ENCODE assay signal across 17 cellular contexts in genomic region chr20:16531485-16531884, GRCh38. TPM values are rescaled to one million over a fixed set of nuclear protein-coding genes. Genes with fewer than 3 reads are reported as not detected.
DNase-seq lines count a peak whose midpoint lies in the region; ATAC-seq, FAIRE-seq and TF ChIP-seq lines count a peak whose summit lies in the region.
"Had no signal": no experiment of that assay in that cellular context is flagged by ENCODE, and none has a peak within 500 bp of the region (broad histone marks: within the 10 kb centered on the region; RNA-seq: fewer than 3 reads in every experiment).

No MANE protein-coding gene starts in this region.

- no peaks in the 10 kb centered on the region for H3K36me3 ChIP-seq in HepG2 (replicated peaks in 1 of 2; ENCODE audit: control insufficient read depth in 1 of 2, insufficient read depth in 2 of 2, low read length in 2 of 2)
- H3K36me3 ChIP-seq in right lobe of liver: no peaks in the 10 kb centered on the region
- no peaks in the 10 kb centered on the region; the same call in 1 of the 2 replicates for H3K36me3 ChIP-seq in PC-9 (ENCODE audit: low read depth)
- no peaks in the 10 kb centered on the region for H3K36me3 ChIP-seq in endodermal cell (ENCODE audit: control insufficient read depth, insufficient read depth, low read length)
- no peaks in the 10 kb centered on the region for H3K36me3 ChIP-seq in mucosa of descending colon (ENCODE audit: low read depth)

- CTCF ChIA-PET in HepG2 (lab: Yijun Ruan, JAX; ENCODE audit: low intra/inter-chr PET ratio, low total read pairs): no interaction called here
- CTCF ChIA-PET in PC-9 (lab: Charles Lee): no interaction called here

- no peaks in the 10 kb centered on the region for H3K9me2 ChIP-seq in PC-9 (ENCODE audit: insufficient read depth)

- intact Hi-C loops in HepG2 (cut with micrococcal nuclease; ENCODE audit: unreplicated experiment): no loop called here
- intact Hi-C loops in right lobe of liver (cut with DNase I): no loop called here
- intact Hi-C loops in PC-9 (cut with micrococcal nuclease; ENCODE audit: unreplicated experiment): no loop called here
- intact Hi-C loops in mucosa of descending colon (cut with DNase I, micrococcal nuclease): no loop called here

- H3K4me3 ChIP-seq in HepG2 (replicated peaks in 1 of 3; ENCODE audit: insufficient read depth in 1 of 3, low read depth in 2 of 3, low read length in 3 of 3) (no peak overlapping the region), right lobe of liver (no peak overlapping the region), PC-9 (no peak overlapping the region), endodermal cell (ENCODE audit: low read length) (no peak overlapping the region), mucosa of descending colon (no peak overlapping the region)
- H3K4me3 ChIP-seq: GM12878 had no signal

- no peak overlapping the region for H3K4me2 ChIP-seq in HepG2 (ENCODE audit: low read depth, low read length)
- no peak overlapping the region for H3K4me2 ChIP-seq in PC-9

- H3K9ac ChIP-seq in HepG2 (ENCODE audit: insufficient read depth, low read depth, low read length) (no peak overlapping the region), endodermal cell (ENCODE audit: extremely low read depth, low read length, poor library complexity, severe bottlenecking) (no peak overlapping the region)

- H3K4me1 ChIP-seq in HepG2 (ENCODE audit: insufficient read depth, low read length): peaks cover 20% of the 10 kb centered on the region
- peaks cover 0 to 8% (median 0%) of the 10 kb centered on the region in 4 donors for H3K4me1 ChIP-seq in right lobe of liver
- peaks cover 36% of the 10 kb centered on the region for H3K4me1 ChIP-seq in PC-9 (replicated peaks; ENCODE audit: insufficient read depth)
- H3K4me1 ChIP-seq in endodermal cell (ENCODE audit: control insufficient read depth, insufficient read depth, low read length): peaks cover 2% of the 10 kb centered on the region
- H3K4me1 ChIP-seq in mucosa of descending colon (ENCODE audit: low read depth): peaks cover 32% of the 10 kb centered on the region

- H3K27ac Mint-ChIP-seq in endodermal cell: peak overlapping the region; percentile 24
- H3K27ac Mint-ChIP-seq: B cell; CD4-positive, alpha-beta T cell had no signal

- H3K9me3 ChIP-seq in HepG2 (ENCODE audit: low read length): no peaks in the 10 kb centered on the region
- H3K9me3 ChIP-seq in right lobe of liver: no peaks in the 10 kb centered on the region
- H3K9me3 ChIP-seq in PC-9 (ENCODE audit: insufficient read depth, low read depth): 0 out of 2 replicates have a peak, but pooled peaks cover 7% of the 10 kb centered on the region
- no peaks in the 10 kb centered on the region for H3K9me3 ChIP-seq in endodermal cell (ENCODE audit: control insufficient read depth, low read length)
- H3K9me3 ChIP-seq in mucosa of descending colon: no peaks in the 10 kb centered on the region

- H3K9me3 Mint-ChIP-seq in endodermal cell: no peaks in the 10 kb centered on the region

- no peak for ATAC-seq in HepG2
- no peak for ATAC-seq in right lobe of liver
- no peak for ATAC-seq in mucosa of descending colon
- ATAC-seq: GM12878 had no signal

- H3K79me2 ChIP-seq in HepG2 (ENCODE audit: insufficient read depth, low read length) (no peaks in the 10 kb centered on the region), PC-9 (ENCODE audit: low read depth) (peaks cover 5% of the 10 kb centered on the region; the same call in 1 of the 2 replicates)

- peaks cover 24% of the 10 kb centered on the region for H3K4me1 Mint-ChIP-seq in endodermal cell

- no peak overlapping the region for H3K4me3 Mint-ChIP-seq in endodermal cell
- H3K4me3 Mint-ChIP-seq: B cell; CD4-positive, alpha-beta T cell had no signal

- H3K36me3 Mint-ChIP-seq in endodermal cell (ENCODE audit: low read depth): peaks cover 10% of the 10 kb centered on the region

- H3K27me3 ChIP-seq in HepG2 (ENCODE audit: control insufficient read depth in 1 of 2, insufficient read depth in 2 of 2, low read length in 2 of 2) (no peaks in the 10 kb centered on the region), right lobe of liver (no peaks in the 10 kb centered on the region), PC-9 (ENCODE audit: insufficient read depth, low read depth) (no peaks in the 10 kb centered on the region), endodermal cell (ENCODE audit: control insufficient read depth, insufficient read depth, low read length, poor library complexity, severe bottlenecking) (no peaks in the 10 kb centered on the region)

- FAIRE-seq in HepG2 (lab: Jason Lieb, UNC): no peak
- FAIRE-seq: GM12878, GM18507, H54 had no signal

- no peak for TF ChIP-seq CTCF in HepG2 (CRISPR knock-in tag; IDR thresholded peaks at IDR 0.05)
- no peak for TF ChIP-seq CTCF in right lobe of liver (IDR thresholded peaks at IDR 0.05)
- TF ChIP-seq CTCF in PC-9 (conservative IDR thresholded peaks at IDR 0.05): no peak
- TF ChIP-seq CTCF in endodermal cell (conservative IDR thresholded peaks at IDR 0.05): no peak
- TF ChIP-seq CTCF in mucosa of descending colon (IDR thresholded peaks at IDR 0.05): no peak

- WGBS in HepG2 (ENCODE audit: low lambda C conversion rate): 95% methylated on average over 8 of the region's 8 CpGs
- 95% methylated on average over 8 of the region's 8 CpGs for WGBS in right lobe of liver (ENCODE audit: insufficient coverage, low coverage, low lambda C conversion rate, missing lambda C conversion rate)
- WGBS in endodermal cell (ENCODE audit: insufficient coverage in 1 of 2, insufficient read length in 1 of 2), 2 experiments: 93 to 94% methylated on average over 5 to 8 of the region's 8 CpGs

- TF ChIP-seq EP300 in HepG2 (IDR thresholded peaks at IDR 0.05; ENCODE audit: low read depth in 2 of 2, low read length in 2 of 2) (no peak), HepG2 (CRISPR knock-in tag; IDR thresholded peaks at IDR 0.05; ENCODE audit: borderline replicate concordance) (no peak)

- DNase-seq in HepG2 (ENCODE audit: low spot score) (no peak), right lobe of liver (no peak), PC-9 (no peak), endodermal cell (no peak), SW480 (ENCODE audit: low spot score) (no peak), mucosa of descending colon (no peak), GM19238 (ENCODE audit: insufficient read length, low spot score) (no peak)
- DNase-seq: 8988T; ACHN; C1 segment of cervical spinal cord; Calu3; CD4-positive, alpha-beta T cell; DMS 273 treated with DMSO at 0.1 percent for 48 hours had no signal

- H3K27ac ChIP-seq in HepG2 (ENCODE audit: extremely low read length, insufficient read depth, low read length): no peak overlapping the region
- no peak overlapping the region for H3K27ac ChIP-seq in right lobe of liver
- peak overlapping the region; percentile 88; the same call in 1 of the 2 replicates for H3K27ac ChIP-seq in PC-9
- no peak overlapping the region for H3K27ac ChIP-seq in endodermal cell (ENCODE audit: low read depth, low read length)

- no peak overlapping the region for H2AFZ ChIP-seq in HepG2 (ENCODE audit: low read length)
- no peak overlapping the region for H2AFZ ChIP-seq in PC-9

- BruUV-seq in HepG2 (replicated peaks; lab: Mats Ljungman, UMichigan) (no TSS peak), PC-9 (replicated peaks; lab: Mats Ljungman, UMichigan) (no TSS peak)

- in situ Hi-C loops in HepG2 (cut with HindIII; ENCODE audit: extremely low pct_ligation_motif_present, low pct_unique_long_range_greater_than_20kb): no loop called here

- no peak for TF ChIP-seq RAD21 in HepG2 (CRISPR knock-in tag; IDR thresholded peaks at IDR 0.05)

- H3F3A ChIP-seq in PC-9 (ENCODE audit: insufficient read depth, low read depth): peaks cover 12% of the 10 kb centered on the region; the same call in 1 of the 2 replicates

- TF ChIP-seq POLR2A in HepG2 (IDR thresholded peaks at IDR 0.05; ENCODE audit: insufficient read depth in 1 of 2, low read depth in 2 of 2, low read length in 2 of 2): no peak
- TF ChIP-seq POLR2A in right lobe of liver (IDR thresholded peaks at IDR 0.05): no peak

- POLR2A ChIA-PET in HepG2 (lab: Yijun Ruan, JAX) (no interaction called here), PC-9 (lab: Charles Lee; ENCODE audit: unreplicated experiment) (no interaction called here)

- no peaks in the 10 kb centered on the region for H3K27me3 Mint-ChIP-seq in endodermal cell (ENCODE audit: insufficient read depth)
- H3K27me3 Mint-ChIP-seq: B cell; CD4-positive, alpha-beta T cell had no signal

- H4K20me1 ChIP-seq in HepG2 (ENCODE audit: insufficient read depth, low read length) (no peaks in the 10 kb centered on the region), PC-9 (ENCODE audit: insufficient read depth) (no peaks in the 10 kb centered on the region)

TF ChIP-seq in HepG2, 621 proteins besides CTCF, POLR2A, EP300 and RAD21 (continues in another document):
- peak; percentile 94 for TF ChIP-seq NFE2L2 (IDR thresholded peaks at IDR 0.05; ENCODE audit: low read length)
- TF ChIP-seq MAFK (conservative IDR thresholded peaks at IDR 0.05 in 1 of 2, IDR thresholded peaks at IDR 0.05 in 1 of 2; ENCODE audit: low read length in 2 of 2): peak; percentile 73 to 78

RNA-seq across cellular contexts. Expression of gene KIF16B, which starts 41.8 kb away (rescaled TPM):
- total RNA-seq in HepG2 (2016; rRNA removed; fragmentation: Illumina TruSeq; extraction: Trizol) (18.0 and 23.3 TPM in 2 replicates), right lobe of liver (10 to 100 TPM in 5 of 6 experiments, 1 to 10 TPM in 1; 8.4 to 15.9 (median 11.7) TPM), PC-9 (2021) (15.1 and 17.6 TPM in 2 replicates), endodermal cell (10 to 100 TPM; 17.3 to 18.8 TPM), mucosa of descending colon (10 to 100 TPM; 48.5 to 81.7 (median 65.1) TPM)
- total RNA-seq in HepG2 (2016; cell fraction: cytosol; rRNA removed; fragmentation: Illumina TruSeq; extraction: Trizol; ENCODE audit: low read depth): 9.2 and 11.4 TPM in 2 replicates
- total RNA-seq in HepG2 (2016; cell fraction: insoluble cytoplasmic fraction; rRNA removed; fragmentation: Illumina TruSeq; extraction: Trizol): 17.5 and 21.2 TPM in 2 replicates
- 11.3 and 16.2 TPM in 2 replicates for total RNA-seq in HepG2 (2016; cell fraction: membrane; rRNA removed; fragmentation: Illumina TruSeq; extraction: Trizol)
- total RNA-seq in HepG2 (2016; cell fraction: nucleus; rRNA removed; fragmentation: Illumina TruSeq; extraction: Trizol): 24.2 TPM in 2 replicates
- polyA plus RNA-seq in HepG2 (2011; rRNA removed): 6.2 and 6.9 TPM in 2 replicates
- polyA plus RNA-seq in HepG2 (2011; cell fraction: cytosol; rRNA removed): 5.1 and 7.1 TPM in 2 replicates
- 7.2 and 8.6 TPM in 2 replicates for polyA plus RNA-seq in HepG2 (2011; cell fraction: nucleus; rRNA removed)
- 6.4 and 7.5 TPM in 2 replicates for polyA plus RNA-seq in HepG2 (2012)
- polyA plus RNA-seq in HepG2 (2016; cell fraction: cytosol; fragmentation: Illumina TruSeq; extraction: Trizol; ENCODE audit: low read depth): 0.37 and 0.47 TPM in 2 replicates
- 19.2 and 19.4 TPM in 2 replicates for polyA plus RNA-seq in HepG2 (2016; cell fraction: insoluble cytoplasmic fraction; fragmentation: Illumina TruSeq; extraction: Trizol; ENCODE audit: low read depth)
- 1.4 TPM in 2 replicates for polyA plus RNA-seq in HepG2 (2016; cell fraction: membrane; fragmentation: Illumina TruSeq; extraction: Trizol; ENCODE audit: low read depth)
- polyA plus RNA-seq in HepG2 (2016; cell fraction: nucleus; fragmentation: Illumina TruSeq; extraction: Trizol; ENCODE audit: insufficient read depth, low read depth): 11.5 and 13.4 TPM in 2 replicates
- 2.9 and 11.2 TPM in 2 replicates for polyA minus RNA-seq in HepG2 (2011; rRNA and poly(A)+ RNA removed; ENCODE audit: low replicate concordance)
- polyA minus RNA-seq in HepG2 (2011; cell fraction: cytosol; rRNA and poly(A)+ RNA removed): 8.8 and 11.3 TPM in 2 replicates
- polyA minus RNA-seq in HepG2 (2011; cell fraction: nucleus; rRNA and poly(A)+ RNA removed): 33.9 and 35.4 TPM in 2 replicates
- 8.3 TPM for polyA plus RNA-seq in endodermal cell (2013, experiment 1 of 2)
- 7.5 TPM for polyA plus RNA-seq in endodermal cell (2013, experiment 2 of 2)
